Comparison of ENCODE assay signal across 19 cellular contexts in the genomic region with DNA sequence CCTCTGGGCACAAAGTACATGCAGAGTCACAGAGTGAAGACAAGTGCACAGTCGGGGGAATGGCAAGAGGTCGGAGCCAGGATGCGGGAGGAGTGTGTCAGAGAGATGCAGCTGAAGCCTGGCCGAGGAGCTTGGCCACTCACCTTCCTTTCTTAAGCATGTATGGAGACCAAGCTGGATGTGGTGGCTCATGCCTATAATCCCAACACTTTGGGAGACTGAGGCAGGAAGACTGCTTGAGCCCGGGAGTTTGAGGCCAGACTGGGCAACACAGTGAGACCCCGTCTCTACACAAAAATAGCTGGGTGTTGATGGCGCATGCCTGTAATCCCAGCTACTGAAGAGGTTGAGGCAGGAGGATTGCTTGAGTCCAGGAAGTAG.
A peak's percentile ranks its signal among the peaks of the same experiment; 100 is the strongest.
DNase-seq lines count a peak whose midpoint lies in the region; ATAC-seq and TF ChIP-seq lines count a peak whose summit lies in the region.
"Had no signal": no experiment of that assay in that cellular context is flagged by ENCODE, and none has a peak within 500 bp of the region (broad histone marks: within the 10 kb centered on the region; RNA-seq: fewer than 3 reads in every experiment).

No MANE protein-coding gene starts in this region.

- POLR2A ChIA-PET in WTC11 (lab: Charles Lee) = interaction anchor here (0.6 kb wide), 1 partner anchor 24 kb away, joined by 7 read pairs; no protein-coding TSS in a partner anchor

- H3K9me3 Mint-ChIP-seq in WTC11 = no peaks in the 10 kb centered on the region
- no peaks in the 10 kb centered on the region for H3K9me3 Mint-ChIP-seq in type B pancreatic cell
- H3K9me3 Mint-ChIP-seq: CD4-positive, CD25-positive, alpha-beta regulatory T cell had no signal

- CTCF ChIA-PET in WTC11 (lab: Charles Lee) = no interaction called here

- intact Hi-C loops in right cardiac atrium (cut with DNase I) = loop anchor here in 1 of 4 donors (10.0 kb wide), 1 partner anchor 60 kb away; no protein-coding TSS in a partner anchor
- intact Hi-C loops in testis (cut with DNase I; ENCODE audit: low total_unique reads) = no loop called here

- H3K4me1 Mint-ChIP-seq in WTC11 (peaks cover 28% of the 10 kb centered on the region), type B pancreatic cell (ENCODE audit: unreplicated experiment) (no peaks in the 10 kb centered on the region)
- H3K4me1 Mint-ChIP-seq: CD4-positive, CD25-positive, alpha-beta regulatory T cell had no signal

- H3K27ac Mint-ChIP-seq in WTC11 (no peak overlapping the region), type B pancreatic cell (no peak overlapping the region)
- H3K27ac Mint-ChIP-seq: CD4-positive, CD25-positive, alpha-beta regulatory T cell had no signal

- H3K27ac ChIP-seq in right atrium auricular region (no peak overlapping the region), right cardiac atrium (ENCODE audit: low read length) (no peak overlapping the region), neutrophil (peak overlapping the region; percentile 8), testis (no peak overlapping the region)
- H3K27ac ChIP-seq: 22Rv1, KMS-11 had no signal

- TF ChIP-seq CTCF in right atrium auricular region (IDR thresholded peaks at IDR 0.05) = no peak
- no peak for TF ChIP-seq CTCF in WTC11 (IDR thresholded peaks at IDR 0.05)
- TF ChIP-seq CTCF in neutrophil (IDR thresholded peaks at IDR 0.05) = no peak
- TF ChIP-seq CTCF in testis (IDR thresholded peaks at IDR 0.05) = no peak
- no peak for TF ChIP-seq CTCF in type B pancreatic cell (conservative IDR thresholded peaks at IDR 0.05)

- ATAC-seq in right cardiac atrium = no peak
- ATAC-seq in WTC11 = no peak
- ATAC-seq: GM12878 had no signal

- H3K36me3 Mint-ChIP-seq in WTC11 = peaks cover 14% of the 10 kb centered on the region
- H3K36me3 Mint-ChIP-seq in type B pancreatic cell = peaks cover 13% of the 10 kb centered on the region
- H3K36me3 Mint-ChIP-seq: CD4-positive, CD25-positive, alpha-beta regulatory T cell had no signal

- TF ChIP-seq POLR2A in testis (IDR thresholded peaks at IDR 0.05) = no peak

- H3K27me3 ChIP-seq in right atrium auricular region = no peaks in the 10 kb centered on the region
- H3K27me3 ChIP-seq in right cardiac atrium (ENCODE audit: control insufficient read depth, insufficient read depth) = no peaks in the 10 kb centered on the region
- no peaks in the 10 kb centered on the region for H3K27me3 ChIP-seq in neutrophil
- no peaks in the 10 kb centered on the region for H3K27me3 ChIP-seq in testis

- no peak overlapping the region for H3K4me3 ChIP-seq in right atrium auricular region
- no peak overlapping the region for H3K4me3 ChIP-seq in right cardiac atrium (ENCODE audit: low read length)
- no peak overlapping the region for H3K4me3 ChIP-seq in neutrophil (ENCODE audit: low read depth in 1 of 2, low read length in 1 of 2)
- H3K4me3 ChIP-seq in testis = no peak overlapping the region
- H3K4me3 ChIP-seq: GM12878 had no signal

- DNase-seq in right atrium auricular region (ENCODE audit: low spot score) (peak; percentile 54), right cardiac atrium (no peak), WTC11 (ENCODE audit: low spot score) (no peak), testis (peak; percentile 6), type B pancreatic cell (ENCODE audit: extremely low spot score, unreplicated experiment) (no peak), SKM-1 treated with dmso at 0.1 percent for 144 hours (lab: John Stamatoyannopoulos, UW; ENCODE audit: unreplicated experiment) (no peak), hypothalamus (lab: John Stamatoyannopoulos, UW) (no peak)
- DNase-seq: CD4-positive, CD25-positive, alpha-beta regulatory T cell; COR-L47; DMS153; GOT3; NCI-H1417 treated with DMSO at 0.1 percent for 48 hours; NCI-H1930; NCI-H345; NCI-H524 treated with DMSO at 0.1 percent for 48 hours had no signal

- WGBS in right cardiac atrium = 94% methylated on average over 7 of the region's 7 CpGs
- 94 to 98% methylated on average over 7 of the region's 7 CpGs for WGBS in testis, 2 donors

- H3K36me3 ChIP-seq in right atrium auricular region (peaks cover 32% of the 10 kb centered on the region), neutrophil (peaks cover 39% of the 10 kb centered on the region), testis (ENCODE audit: low read depth, missing control alignments) (no peaks in the 10 kb centered on the region)

- no peaks in the 10 kb centered on the region for H3K27me3 Mint-ChIP-seq in WTC11 (ENCODE audit: low read depth)
- no peaks in the 10 kb centered on the region for H3K27me3 Mint-ChIP-seq in type B pancreatic cell

- no peaks in the 10 kb centered on the region for H3K9me3 ChIP-seq in right atrium auricular region
- H3K9me3 ChIP-seq in right cardiac atrium (ENCODE audit: control insufficient read depth, low read length) = no peaks in the 10 kb centered on the region
- H3K9me3 ChIP-seq in neutrophil = no peaks in the 10 kb centered on the region
- no peaks in the 10 kb centered on the region for H3K9me3 ChIP-seq in testis

- H3K4me1 ChIP-seq in right atrium auricular region (peaks cover 0 to 21% of the 10 kb centered on the region in 2 donors), right cardiac atrium (ENCODE audit: control insufficient read depth, insufficient read depth, low read length) (peaks cover 15% of the 10 kb centered on the region), neutrophil (ENCODE audit: control insufficient read depth in 1 of 2, insufficient read depth in 1 of 2, low read depth in 1 of 2, low read length in 1 of 2) (peaks cover 20 to 25% of the 10 kb centered on the region in 2 experiments), testis (no peaks in the 10 kb centered on the region)

- H3K4me3 Mint-ChIP-seq in WTC11 (no peak overlapping the region), type B pancreatic cell (no peak overlapping the region)
- H3K4me3 Mint-ChIP-seq: CD4-positive, CD25-positive, alpha-beta regulatory T cell had no signal

TF ChIP-seq in WTC11, 78 proteins besides CTCF, POLR2A, EP300 and RAD21:
- TF ChIP-seq, protein P1, sequence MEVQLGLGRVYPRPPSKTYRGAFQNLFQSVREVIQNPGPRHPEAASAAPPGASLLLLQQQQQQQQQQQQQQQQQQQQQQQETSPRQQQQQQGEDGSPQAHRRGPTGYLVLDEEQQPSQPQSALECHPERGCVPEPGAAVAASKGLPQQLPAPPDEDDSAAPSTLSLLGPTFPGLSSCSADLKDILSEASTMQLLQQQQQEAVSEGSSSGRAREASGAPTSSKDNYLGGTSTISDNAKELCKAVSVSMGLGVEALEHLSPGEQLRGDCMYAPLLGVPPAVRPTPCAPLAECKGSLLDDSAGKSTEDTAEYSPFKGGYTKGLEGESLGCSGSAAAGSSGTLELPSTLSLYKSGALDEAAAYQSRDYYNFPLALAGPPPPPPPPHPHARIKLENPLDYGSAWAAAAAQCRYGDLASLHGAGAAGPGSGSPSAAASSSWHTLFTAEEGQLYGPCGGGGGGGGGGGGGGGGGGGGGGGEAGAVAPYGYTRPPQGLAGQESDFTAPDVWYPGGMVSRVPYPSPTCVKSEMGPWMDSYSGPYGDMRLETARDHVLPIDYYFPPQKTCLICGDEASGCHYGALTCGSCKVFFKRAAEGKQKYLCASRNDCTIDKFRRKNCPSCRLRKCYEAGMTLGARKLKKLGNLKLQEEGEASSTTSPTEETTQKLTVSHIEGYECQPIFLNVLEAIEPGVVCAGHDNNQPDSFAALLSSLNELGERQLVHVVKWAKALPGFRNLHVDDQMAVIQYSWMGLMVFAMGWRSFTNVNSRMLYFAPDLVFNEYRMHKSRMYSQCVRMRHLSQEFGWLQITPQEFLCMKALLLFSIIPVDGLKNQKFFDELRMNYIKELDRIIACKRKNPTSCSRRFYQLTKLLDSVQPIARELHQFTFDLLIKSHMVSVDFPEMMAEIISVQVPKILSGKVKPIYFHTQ (CRISPR knock-in tag; IDR thresholded peaks at IDR 0.05) = no peak
- peak; percentile 94 for TF ChIP-seq ZNF121 (CRISPR knock-in tag; IDR thresholded peaks at IDR 0.05)

Comparison
In these comparisons a context has a peak if more than half of its experiments do, and no peak if none do; other contexts are left out.
1. DNase-seq: peak in right atrium auricular region (single experiment) and testis (single experiment); none in right cardiac atrium (0 of 3), WTC11 (single experiment), type B pancreatic cell (single experiment), SKM-1 treated with dmso at 0.1 percent for 144 hours (single experiment) and hypothalamus (0 of 51).